In genomic region chr5:54148062-54148461, GRCh38 we compare ENCODE assay signal across 16 cellular contexts.
DNase-seq lines count a peak whose midpoint lies in the region; ATAC-seq and TF ChIP-seq lines count a peak whose summit lies in the region.
"Had no signal": no experiment of that assay in that cellular context is flagged by ENCODE, and none has a peak within 500 bp of the region (broad histone marks: within the 10 kb centered on the region; RNA-seq: fewer than 3 reads in every experiment).

No MANE protein-coding gene starts in this region.

- no peaks in the 10 kb centered on the region for H3K27me3 ChIP-seq in adrenal gland

- 78 to 87% (median 81%) methylated on average over 4 of the region's 4 CpGs for WGBS in adrenal gland, 4 donors

- intact Hi-C loops in adrenal gland (cut with DNase I) = no loop called here

- H3K4me3 ChIP-seq in AG10803 (ENCODE audit: low read length) = no peak overlapping the region
- H3K4me3 ChIP-seq in WI38 (ENCODE audit: low read depth, low read length) = no peak overlapping the region
- no peak overlapping the region for H3K4me3 ChIP-seq in adrenal gland
- H3K4me3 ChIP-seq: skin epidermis had no signal

- TF ChIP-seq POLR2A in adrenal gland (IDR thresholded peaks at IDR 0.05) = no peak

- no peaks in the 10 kb centered on the region for H3K36me3 ChIP-seq in adrenal gland (replicated peaks in 1 of 2)

- H3K9me3 ChIP-seq in adrenal gland (replicated peaks in 1 of 3) = no peaks in the 10 kb centered on the region

- TF ChIP-seq CTCF in AG10803 (conservative IDR thresholded peaks at IDR 0.05; ENCODE audit: low read length) (peak; percentile 54), WI38 (IDR thresholded peaks at IDR 0.05; ENCODE audit: low read depth, low read length) (peak; percentile 19; the same call in 1 of the 2 replicates), adrenal gland (IDR thresholded peaks at IDR 0.05) (no peak)

- H3K4me1 ChIP-seq in adrenal gland (replicated peaks in 1 of 2) = peaks cover 0 to under 1% of the 10 kb centered on the region in 2 donors

- DNase-seq in AG10803 (ENCODE audit: low read depth) (peak; percentile 50), HCEC 1CT (peak; percentile 11), iris pigment epithelial cell (ENCODE audit: low read depth) (peak; percentile 18), NCI-H82 (lab: John Stamatoyannopoulos, UW) (no peak), adrenal gland (no peak)
- DNase-seq: activated CD8-positive, alpha-beta memory T cell treated with anti-CD3 and anti-CD28 coated beads, Interleukin-2, amount 50 U/mL, for 4 hours; activated naive CD8-positive, alpha-beta T cell treated with anti-CD3 and anti-CD28 coated beads, Interleukin-2, amount 10 ng/mL, durations not matched to agents 7 days and 5 days; left cardiac atrium; naive thymus-derived CD8-positive, alpha-beta T cell; NCI-H446; SHP77 treated with DMSO at 0.1 percent for 48 hours; substantia nigra had no signal

- ATAC-seq in HG02870 (IDR thresholded peaks at IDR 0.05; ENCODE audit: unreplicated experiment) (no peak), HG03196 (IDR thresholded peaks at IDR 0.05; ENCODE audit: unreplicated experiment) (no peak)
- ATAC-seq: left cardiac atrium; naive thymus-derived CD8-positive, alpha-beta T cell had no signal

- H3K27ac ChIP-seq in adrenal gland = no peak overlapping the region
- H3K27ac ChIP-seq: skin epidermis had no signal

Comparison
In these comparisons a context has a peak if more than half of its experiments do, and no peak if none do; other contexts are left out.
1. DNase-seq: peak in AG10803 (single experiment), HCEC 1CT (single experiment) and iris pigment epithelial cell (single experiment); none in NCI-H82 (single experiment) and adrenal gland (0 of 7).
2. CTCF ChIP-seq: peak in AG10803 (single experiment) and WI38 (single experiment); none in adrenal gland (0 of 6).